Comparison of ENCODE assay signal across 8 cellular contexts in genomic region chr11:59186130-59186594, GRCh38. TPM values are rescaled to one million over a fixed set of nuclear protein-coding genes. Genes with fewer than 3 reads are reported as not detected.
DNase-seq lines count a peak whose midpoint lies in the region; ATAC-seq, FAIRE-seq and TF ChIP-seq lines count a peak whose summit lies in the region.

No MANE protein-coding gene starts in this region.

- CTCF ChIA-PET in WTC11 (lab: Charles Lee), result interaction anchor here (0.5 to 8.6 kb wide), 49 partner anchors 8 to 1435 kb away, joined by 3 to 382 read pairs (median 4); partner anchors contain the start of genes BTBD18, DTX4, FAM111A and OR4D9

- H3K36me3 Mint-ChIP-seq in WTC11, result peaks cover 24% of the 10 kb centered on the region

- H3K27ac Mint-ChIP-seq in WTC11, result no peak overlapping the region

- TF ChIP-seq RAD21 in neural cell (conservative IDR thresholded peaks at IDR 0.05), result no peak

- H3K27ac ChIP-seq in neural cell (ENCODE audit: low read length), result no peak overlapping the region

- peak; percentile 50 for DNase-seq in AG08396 (ENCODE audit: low spot score)
- peak; percentile 52 for DNase-seq in GM18507 (ENCODE audit: extremely low spot score, insufficient read length, low read depth)
- peak; percentile 68 for DNase-seq in WTC11 (ENCODE audit: low spot score)
- DNase-seq in ecto neural progenitor cell (ENCODE audit: low spot score), result peak; percentile 76
- no peak for DNase-seq in occipital lobe (lab: John Stamatoyannopoulos, UW)

- no peaks in the 10 kb centered on the region for H3K9me3 Mint-ChIP-seq in WTC11

- H3K9me3 ChIP-seq in neural cell (ENCODE audit: low read length), result no peaks in the 10 kb centered on the region

- peak; percentile 44 for FAIRE-seq in GM18507 (lab: Jason Lieb, UNC)

- H3K27me3 Mint-ChIP-seq in WTC11 (ENCODE audit: low read depth), result no peaks in the 10 kb centered on the region

- POLR2A ChIA-PET in WTC11 (lab: Charles Lee), result interaction anchor here (1.8 to 2.0 kb wide), 2 partner anchors 12 to 15 kb away, joined by 8 read pairs; partner anchors contain the start of gene DTX4

- TF ChIP-seq CTCF in WTC11 (IDR thresholded peaks at IDR 0.05) (peak; percentile 65), neural cell (IDR thresholded peaks at IDR 0.05; ENCODE audit: poor library complexity, severe bottlenecking) (peak; percentile 37)

- H3F3A ChIP-seq in neural cell (ENCODE audit: insufficient read depth, low read length, poor library complexity, severe bottlenecking), result no peaks in the 10 kb centered on the region

- H3K4me3 Mint-ChIP-seq in WTC11, result no peak overlapping the region

- no peak for TF ChIP-seq EP300 in neural cell (conservative IDR thresholded peaks at IDR 0.05; ENCODE audit: poor library complexity, severe bottlenecking)

- H3K4me1 Mint-ChIP-seq in WTC11, result peaks cover 16% of the 10 kb centered on the region

- no peak overlapping the region for H3K9ac ChIP-seq in neural cell (ENCODE audit: low read length)

- peaks cover 18% of the 10 kb centered on the region for H3K36me3 ChIP-seq in neural cell (ENCODE audit: insufficient read depth, low read length)

- no peak overlapping the region for H3K4me2 ChIP-seq in neural cell (ENCODE audit: low read length)

- H4K20me1 ChIP-seq in neural cell (ENCODE audit: insufficient read depth), result no peaks in the 10 kb centered on the region

- no peak overlapping the region for H2AFZ ChIP-seq in neural cell (ENCODE audit: low read depth, low read length)

- H3K27me3 ChIP-seq in neural cell (ENCODE audit: insufficient read depth, low read depth, low read length), result no peaks in the 10 kb centered on the region

- H3K4me3 ChIP-seq in neural cell (ENCODE audit: low read length), result no peak overlapping the region

- peaks cover 26% of the 10 kb centered on the region for H3K79me2 ChIP-seq in neural cell (replicated peaks; ENCODE audit: insufficient read depth, low read length)

- ATAC-seq in HG03432 (IDR thresholded peaks at IDR 0.05; ENCODE audit: unreplicated experiment) (peak; percentile 77), WTC11 (peak; percentile 78), HG02938 (IDR thresholded peaks at IDR 0.05; ENCODE audit: unreplicated experiment) (no peak)

- no peaks in the 10 kb centered on the region for H3K9me2 ChIP-seq in neural cell (ENCODE audit: insufficient read depth, low read length)

TF ChIP-seq in WTC11, 78 proteins besides CTCF, POLR2A, EP300 and RAD21 (continues in another document):
- TF ChIP-seq ARID4B (CRISPR knock-in tag; IDR thresholded peaks at IDR 0.05; ENCODE audit: borderline replicate concordance), result no peak

TF ChIP-seq in neural cell, 6 proteins besides CTCF, POLR2A, EP300 and RAD21:
- TF ChIP-seq TAF1 (IDR thresholded peaks at IDR 0.05; ENCODE audit: low read depth), result no peak
- TF ChIP-seq POLR2AphosphoS5 (IDR thresholded peaks at IDR 0.05), result no peak
- no peak for TF ChIP-seq MXI1 (conservative IDR thresholded peaks at IDR 0.05; ENCODE audit: poor library complexity, severe bottlenecking)
- TF ChIP-seq SMC3 (conservative IDR thresholded peaks at IDR 0.05; ENCODE audit: poor library complexity), result no peak
- no peak for TF ChIP-seq EZH2 (IDR thresholded peaks at IDR 0.05; ENCODE audit: borderline replicate concordance, insufficient read depth, low read length, poor library complexity, severe bottlenecking)
- no peak for TF ChIP-seq REST (IDR thresholded peaks at IDR 0.05; ENCODE audit: borderline replicate concordance)

RNA-seq across cellular contexts. Expression of gene DTX4, which starts 14.2 kb away (rescaled TPM):
- total RNA-seq in WTC11 (2021), result 12.3 to 15.5 TPM (median 12.8 TPM) in 3 replicates
- 31.4 and 37.7 TPM in 2 replicates for polyA plus RNA-seq in neural cell
- 51.9 and 52.6 TPM in 2 replicates for polyA minus RNA-seq in neural cell
- 43.7 TPM for total RNA-seq in occipital lobe

RNA-seq across cellular contexts. Expression of gene MPEG1, which starts 26.6 kb away (rescaled TPM):
- total RNA-seq in WTC11 (2021) (0.05 to 0.09 TPM in 2 of 3 replicates, not detected in the other), occipital lobe (2.8 TPM)
- polyA plus RNA-seq in neural cell, result 0.21 TPM in 1 of 2 replicates, not detected in the other
- polyA minus RNA-seq in neural cell, result not detected in 2 replicates

RNA-seq across cellular contexts. Expression of gene FAM111A, which starts 43.5 kb away (rescaled TPM):
- 18.8 to 24.4 TPM (median 22.0 TPM) in 3 replicates for total RNA-seq in WTC11 (2021)
- polyA plus RNA-seq in neural cell, result 0.88 and 3.2 TPM in 2 replicates
- polyA minus RNA-seq in neural cell, result 0.12 TPM in 1 of 2 replicates, not detected in the other
- 10.5 TPM for total RNA-seq in occipital lobe
